8 cellular contexts compared by ENCODE assay signal in genomic region chr11:76208829-76209670, GRCh38. TPM values are rescaled to one million over a fixed set of nuclear protein-coding genes. Genes with fewer than 3 reads are reported as not detected.
A peak's percentile ranks its signal among the peaks of the same experiment; 100 is the strongest.
DNase-seq lines count a peak whose midpoint lies in the region; ATAC-seq, FAIRE-seq and TF ChIP-seq lines count a peak whose summit lies in the region.

No MANE protein-coding gene starts in this region.

- H3K27ac ChIP-seq in SJSA1 (no peak overlapping the region), pancreas (peak overlapping the region; percentile 66 to 89 (median 80)), thyroid gland (peak overlapping the region in 2 of 3 donors; percentile 56 to 67)

- H3K4me3 ChIP-seq in SJSA1 (peak overlapping the region; percentile 30), pancreas (peak overlapping the region; percentile 45 to 78 (median 64)), thyroid gland (replicated peaks in 1 of 3) (peak overlapping the region in 2 of 3 donors; percentile 0 to 46)

- intact Hi-C loops in head of caudate nucleus (cut with DNase I), result loop anchor here (2.0 to 10.0 kb wide), 3 partner anchors 110 to 236 kb away; partner anchors contain the start of genes EMSY, GVQW3 and THAP12
- intact Hi-C loops in pancreas (cut with DNase I), result loop anchor here in 1 of 3 donors (10.0 kb wide), 2 partner anchors 106 to 306 kb away; no protein-coding TSS in a partner anchor
- intact Hi-C loops in thyroid gland (cut with DNase I), result loop anchor here (2.0 kb wide), 1 partner anchor 110 kb away; no protein-coding TSS in a partner anchor

- no peak for TF ChIP-seq POLR2A in thyroid gland (IDR thresholded peaks at IDR 0.05)

- TF ChIP-seq CTCF in pancreas (IDR thresholded peaks at IDR 0.05) (peak; percentile 89 to 96 (median 95)), thyroid gland (IDR thresholded peaks at IDR 0.05) (peak; percentile 60 to 90 (median 76))

- H3K9me3 ChIP-seq in SJSA1 (replicated peaks) (no peaks in the 10 kb centered on the region), pancreas (no peaks in the 10 kb centered on the region), thyroid gland (no peaks in the 10 kb centered on the region)

- DNase-seq in Daoy (ENCODE audit: low read depth) (peak; percentile 74), HuH-7.5 (ENCODE audit: low spot score) (peak; percentile 83), SJSA1 (ENCODE audit: low read depth in 1 of 2, low spot score in 2 of 2) (peak in 1 of 2 experiments; percentile 44), head of caudate nucleus (peak in 40 of 42 donors; percentile 37 to 86 (median 74)), pancreas (peak; percentile 84 to 96 (median 90)), thyroid gland (peak; percentile 64 to 74)
- peak; percentile 81 for DNase-seq in activated naive CD4-positive, alpha-beta T cell treated with Interleukin-2 at 50 U/mL for 16 hours

- ATAC-seq in pancreas (peak; percentile 73 to 76 (median 74)), HG02588 (IDR thresholded peaks at IDR 0.05; ENCODE audit: unreplicated experiment) (no peak)

- H3K27me3 ChIP-seq in SJSA1 (replicated peaks), result peaks cover 43% of the 10 kb centered on the region
- H3K27me3 ChIP-seq in pancreas, result no peaks in the 10 kb centered on the region
- H3K27me3 ChIP-seq in thyroid gland, result no peaks in the 10 kb centered on the region

- H3K36me3 ChIP-seq in SJSA1 (no peaks in the 10 kb centered on the region), pancreas (no peaks in the 10 kb centered on the region), thyroid gland (no peaks in the 10 kb centered on the region)

- H3K4me1 ChIP-seq in SJSA1 (replicated peaks) (peaks cover 42% of the 10 kb centered on the region), pancreas (no peaks in the 10 kb centered on the region), thyroid gland (peaks cover 30 to 46% of the 10 kb centered on the region in 2 donors)

- 0 to 1% methylated on average over 73 to 94 of the region's 94 CpGs for WGBS in pancreas, 2 donors
- WGBS in thyroid gland, 2 donors, result 1 to 4% methylated on average over 5 to 25 of the region's 94 CpGs

- FAIRE-seq in pancreas (lab: Jason Lieb, UNC), result no peak

RNA-seq across cellular contexts. Expression of gene WNT11, which starts 2.7 kb away (rescaled TPM):
- 1.4 and 4.6 TPM in 2 replicates for total RNA-seq in Daoy (2014; rRNA removed; shearing (Covaris generic))
- not detected in 2 replicates for total RNA-seq in SJSA1 (2014; rRNA removed; shearing (Covaris generic))
- total RNA-seq in pancreas (1 to 10 TPM; 2.6 to 9.3 (median 6.2) TPM), thyroid gland (10 to 100 TPM in 3 of 4 donors, 1 to 10 TPM in 1; 7.3 to 31.5 (median 10.7) TPM)
- 10 to 100 TPM in 1 of 2 donors, 1 to 10 TPM in 1; 5.4 to 30.5 TPM for polyA plus RNA-seq in pancreas
